8 cellular contexts compared by ENCODE assay signal in genomic region chr17:48052956-48053757, GRCh38. TPM values are rescaled to one million over a fixed set of nuclear protein-coding genes. Genes with fewer than 3 reads are reported as not detected.
DNase-seq lines count a peak whose midpoint lies in the region; ATAC-seq and TF ChIP-seq lines count a peak whose summit lies in the region.

No MANE protein-coding gene starts in this region.

- H3K4me2 ChIP-seq in Karpas-422 (ENCODE audit: low read depth, low read length, poor library complexity, severe bottlenecking): peak overlapping the region; percentile 33

- peak overlapping the region; percentile 48 for H3K4me3 ChIP-seq in BE2C (ENCODE audit: low read depth, low read length)
- no peak overlapping the region for H3K4me3 ChIP-seq in Karpas-422 (ENCODE audit: low read length)
- peak overlapping the region; percentile 91 for H3K4me3 ChIP-seq in fibroblast of pulmonary artery (replicated peaks; ENCODE audit: low read depth, low read length)

- H3K4me1 ChIP-seq in BE2C (peaks cover 30% of the 10 kb centered on the region), Karpas-422 (ENCODE audit: low read length) (peaks cover 72% of the 10 kb centered on the region)

- H3K27me3 ChIP-seq in BE2C: no peaks in the 10 kb centered on the region
- no peaks in the 10 kb centered on the region for H3K27me3 ChIP-seq in Karpas-422 (ENCODE audit: low read length)

- H3K9me3 ChIP-seq in BE2C (no peaks in the 10 kb centered on the region), Karpas-422 (ENCODE audit: low read length) (no peaks in the 10 kb centered on the region)

- peaks cover 36% of the 10 kb centered on the region for H4K20me1 ChIP-seq in Karpas-422 (ENCODE audit: insufficient read depth, low read depth, low read length)

- no peak overlapping the region for H2AFZ ChIP-seq in Karpas-422 (ENCODE audit: low read length)

- DNase-seq in BE2C (peak; percentile 92), Karpas-422 (no peak), fibroblast of pulmonary artery (ENCODE audit: low read depth) (peak; percentile 56), occipital lobe (lab: John Stamatoyannopoulos, UW) (peak; percentile 58), iPS-NIHi11 (ENCODE audit: low spot score) (no peak), NOMO-1 (lab: John Stamatoyannopoulos, UW; ENCODE audit: unreplicated experiment in 2 of 2) (no peak)

- H3K36me3 ChIP-seq in BE2C: peaks cover 56% of the 10 kb centered on the region
- H3K36me3 ChIP-seq in Karpas-422 (ENCODE audit: insufficient read depth, low read length): peaks cover 32% of the 10 kb centered on the region

- H3K79me2 ChIP-seq in Karpas-422 (ENCODE audit: low read length): peaks cover 82% of the 10 kb centered on the region

- ATAC-seq in GM21390 (IDR thresholded peaks at IDR 0.05; ENCODE audit: unreplicated experiment): no peak

- H3K9me2 ChIP-seq in Karpas-422 (replicated peaks; ENCODE audit: insufficient read depth, low read length): no peaks in the 10 kb centered on the region

- no peak for TF ChIP-seq CTCF in BE2C (IDR thresholded peaks at IDR 0.05; ENCODE audit: low read depth, low read length)
- no peak for TF ChIP-seq CTCF in VCaP (conservative IDR thresholded peaks at IDR 0.05)
- TF ChIP-seq CTCF in fibroblast of pulmonary artery (IDR thresholded peaks at IDR 0.05; ENCODE audit: low read length, missing control alignments): no peak

- H3K27ac ChIP-seq in Karpas-422 (ENCODE audit: low read length) (peak overlapping the region; percentile 20; the same call in 1 of the 2 replicates), VCaP (peak overlapping the region; percentile 40)

- peak overlapping the region; percentile 22 for H3K9ac ChIP-seq in Karpas-422 (ENCODE audit: low read length)

RNA-seq across cellular contexts. Expression of gene NFE2L1, which starts 5.0 kb away (rescaled TPM):
- polyA plus RNA-seq in BE2C (2012; ENCODE audit: insufficient read depth, insufficient read length, low read depth): 506 TPM
- total RNA-seq in Karpas-422 (2014; rRNA removed; shearing (Covaris generic); ENCODE audit: low replicate concordance): 48.7 and 52.7 TPM in 2 replicates
- total RNA-seq in occipital lobe: 28.5 TPM

RNA-seq across cellular contexts. Expression of gene COPZ2, which starts 15.6 kb away (rescaled TPM):
- 9.3 TPM for polyA plus RNA-seq in BE2C (2012; ENCODE audit: insufficient read depth, insufficient read length, low read depth)
- not detected in 2 replicates for total RNA-seq in Karpas-422 (2014; rRNA removed; shearing (Covaris generic); ENCODE audit: low replicate concordance)
- total RNA-seq in occipital lobe: 1.7 TPM

RNA-seq across cellular contexts. Expression of gene CBX1, which starts 48.1 kb away (rescaled TPM):
- 67.8 TPM for polyA plus RNA-seq in BE2C (2012; ENCODE audit: insufficient read depth, insufficient read length, low read depth)
- 32.5 TPM in 2 replicates for total RNA-seq in Karpas-422 (2014; rRNA removed; shearing (Covaris generic); ENCODE audit: low replicate concordance)
- total RNA-seq in occipital lobe: 78.6 TPM

RNA-seq across cellular contexts. Expression of gene SNX11, which starts 54.4 kb away (rescaled TPM):
- polyA plus RNA-seq in BE2C (2012; ENCODE audit: insufficient read depth, insufficient read length, low read depth): 15.1 TPM
- 14.6 and 16.4 TPM in 2 replicates for total RNA-seq in Karpas-422 (2014; rRNA removed; shearing (Covaris generic); ENCODE audit: low replicate concordance)
- 10.0 TPM for total RNA-seq in occipital lobe

Comparison
In these comparisons a context has a peak if more than half of its experiments do, and no peak if none do; other contexts are left out.
1. DNase-seq: peak in BE2C (single experiment), fibroblast of pulmonary artery (single experiment) and occipital lobe (single experiment); none in Karpas-422 (single experiment), iPS-NIHi11 (single experiment) and NOMO-1 (0 of 2).